ENCODE assay signal across 20 cellular contexts in genomic region chr20:51509208-51509607, GRCh38. TPM values are rescaled to one million over a fixed set of nuclear protein-coding genes. Genes with fewer than 3 reads are reported as not detected.
A peak's percentile ranks its signal among the peaks of the same experiment; 100 is the strongest.
DNase-seq lines count a peak whose midpoint lies in the region; ATAC-seq and TF ChIP-seq lines count a peak whose summit lies in the region.
"Had no signal": no experiment of that assay in that cellular context is flagged by ENCODE, and none has a peak within 500 bp of the region (broad histone marks: within the 10 kb centered on the region; RNA-seq: fewer than 3 reads in every experiment).

No MANE protein-coding gene starts in this region.

- TF ChIP-seq CTCF in glutamatergic neuron (IDR thresholded peaks at IDR 0.05; ENCODE audit: partially characterized antibody, unreplicated experiment): no peak

- no peaks in the 10 kb centered on the region for H3K27me3 ChIP-seq in CD8-positive, alpha-beta memory T cell (ENCODE audit: insufficient read depth, low read length, poor library complexity, severe bottlenecking)
- H3K27me3 ChIP-seq: MG63, transverse colon had no signal

- H3K4me3 Mint-ChIP-seq in activated T-cell treated with anti-CD3 and anti-CD28 coated beads, Interleukin-2, amount 50 U/mL, for 24 hours: no peak overlapping the region
- H3K4me3 Mint-ChIP-seq in CD8-positive, alpha-beta memory T cell: peak overlapping the region in 1 of 7 donors; percentile 10
- no peak overlapping the region for H3K4me3 Mint-ChIP-seq in activated naive CD8-positive, alpha-beta T cell
- peak overlapping the region; percentile 13 for H3K4me3 Mint-ChIP-seq in natural killer cell treated with Interleukin-12 subunit alpha and Interleukin-12 subunit beta and Interleukin-15 and Interleukin-18, amount 100 ng/mL, for 72 hours
- no peak overlapping the region for H3K4me3 Mint-ChIP-seq in glutamatergic neuron (ENCODE audit: unreplicated experiment)

- H3K27me3 Mint-ChIP-seq in activated T-cell treated with anti-CD3 and anti-CD28 coated beads, Interleukin-2, amount 50 U/mL, for 24 hours: no peaks in the 10 kb centered on the region
- no peaks in the 10 kb centered on the region for H3K27me3 Mint-ChIP-seq in CD8-positive, alpha-beta memory T cell
- H3K27me3 Mint-ChIP-seq in activated naive CD8-positive, alpha-beta T cell: no peaks in the 10 kb centered on the region
- no peaks in the 10 kb centered on the region for H3K27me3 Mint-ChIP-seq in natural killer cell treated with Interleukin-12 subunit alpha and Interleukin-12 subunit beta and Interleukin-15 and Interleukin-18, amount 100 ng/mL, for 72 hours
- peaks cover 6% of the 10 kb centered on the region for H3K27me3 Mint-ChIP-seq in glutamatergic neuron (ENCODE audit: unreplicated experiment)

- no peak overlapping the region for H3K27ac ChIP-seq in CD8-positive, alpha-beta memory T cell (ENCODE audit: low read depth, low read length)
- H3K27ac ChIP-seq in caudate nucleus (ENCODE audit: low read depth, low read length): no peak overlapping the region
- H3K27ac ChIP-seq: left ventricle myocardium inferior, psoas muscle, transverse colon had no signal

- H3K36me3 Mint-ChIP-seq in activated T-cell treated with anti-CD3 and anti-CD28 coated beads, Interleukin-2, amount 50 U/mL, for 24 hours (ENCODE audit: low read depth): peaks cover 94% of the 10 kb centered on the region
- H3K36me3 Mint-ChIP-seq in CD8-positive, alpha-beta memory T cell: peaks cover 15 to 89% (median 27%) of the 10 kb centered on the region in 3 donors
- peaks cover 25% of the 10 kb centered on the region for H3K36me3 Mint-ChIP-seq in activated naive CD8-positive, alpha-beta T cell
- H3K36me3 Mint-ChIP-seq in natural killer cell treated with Interleukin-12 subunit alpha and Interleukin-12 subunit beta and Interleukin-15 and Interleukin-18, amount 100 ng/mL, for 72 hours: peaks cover 30% of the 10 kb centered on the region
- peaks cover 10% of the 10 kb centered on the region for H3K36me3 Mint-ChIP-seq in glutamatergic neuron (ENCODE audit: unreplicated experiment)

- peaks cover 57% of the 10 kb centered on the region for H3K4me1 ChIP-seq in CD8-positive, alpha-beta memory T cell (ENCODE audit: insufficient read depth, low read length)
- H3K4me1 ChIP-seq: transverse colon had no signal

- no peaks in the 10 kb centered on the region for H3K9me3 Mint-ChIP-seq in activated T-cell treated with anti-CD3 and anti-CD28 coated beads, Interleukin-2, amount 50 U/mL, for 24 hours
- no peaks in the 10 kb centered on the region for H3K9me3 Mint-ChIP-seq in CD8-positive, alpha-beta memory T cell
- no peaks in the 10 kb centered on the region for H3K9me3 Mint-ChIP-seq in activated naive CD8-positive, alpha-beta T cell (ENCODE audit: low read depth)
- H3K9me3 Mint-ChIP-seq in natural killer cell treated with Interleukin-12 subunit alpha and Interleukin-12 subunit beta and Interleukin-15 and Interleukin-18, amount 100 ng/mL, for 72 hours: no peaks in the 10 kb centered on the region
- H3K9me3 Mint-ChIP-seq in glutamatergic neuron (ENCODE audit: unreplicated experiment): no peaks in the 10 kb centered on the region

- no peak overlapping the region for H3K4me3 ChIP-seq in CD8-positive, alpha-beta memory T cell (ENCODE audit: low read length)
- H3K4me3 ChIP-seq: GM12878, left ventricle myocardium inferior, MG63, psoas muscle, transverse colon had no signal

- H3K9me3 ChIP-seq in CD8-positive, alpha-beta memory T cell (ENCODE audit: low read length): no peaks in the 10 kb centered on the region
- H3K9me3 ChIP-seq: left ventricle myocardium inferior, MG63, psoas muscle, transverse colon had no signal

- peak overlapping the region; percentile 41 for H3K27ac Mint-ChIP-seq in activated T-cell treated with anti-CD3 and anti-CD28 coated beads, Interleukin-2, amount 50 U/mL, for 24 hours
- H3K27ac Mint-ChIP-seq in CD8-positive, alpha-beta memory T cell: peak overlapping the region; percentile 19 to 94 (median 82)
- H3K27ac Mint-ChIP-seq in activated naive CD8-positive, alpha-beta T cell: peak overlapping the region; percentile 77
- H3K27ac Mint-ChIP-seq in natural killer cell treated with Interleukin-12 subunit alpha and Interleukin-12 subunit beta and Interleukin-15 and Interleukin-18, amount 100 ng/mL, for 72 hours: peak overlapping the region; percentile 65 to 91
- H3K27ac Mint-ChIP-seq in glutamatergic neuron (ENCODE audit: unreplicated experiment): no peak overlapping the region

- CTCF ChIA-PET in CD8-positive, alpha-beta memory T cell (lab: Charles Lee): interaction anchor here (0.6 to 1.5 kb wide), 3 partner anchors 28 to 123 kb away, joined by 3 to 4 read pairs (median 3); no protein-coding TSS in a partner anchor

- H3K4me1 Mint-ChIP-seq in activated T-cell treated with anti-CD3 and anti-CD28 coated beads, Interleukin-2, amount 50 U/mL, for 24 hours (ENCODE audit: low read depth): peaks cover 74% of the 10 kb centered on the region
- H3K4me1 Mint-ChIP-seq in CD8-positive, alpha-beta memory T cell: peaks cover 62 to 88% (median 79%) of the 10 kb centered on the region in 3 donors
- peaks cover 62% of the 10 kb centered on the region for H3K4me1 Mint-ChIP-seq in activated naive CD8-positive, alpha-beta T cell (ENCODE audit: low read depth)
- H3K4me1 Mint-ChIP-seq in natural killer cell treated with Interleukin-12 subunit alpha and Interleukin-12 subunit beta and Interleukin-15 and Interleukin-18, amount 100 ng/mL, for 72 hours (ENCODE audit: low read depth in 2 of 2): peaks cover 79 to 86% of the 10 kb centered on the region in 2 donors
- peaks cover 8% of the 10 kb centered on the region for H3K4me1 Mint-ChIP-seq in glutamatergic neuron (ENCODE audit: low read depth, unreplicated experiment)

- POLR2A ChIA-PET in CD8-positive, alpha-beta memory T cell (lab: Charles Lee): interaction anchor here (1.6 kb wide), 1 partner anchor 8 kb away, joined by 3 read pairs; no protein-coding TSS in a partner anchor

- no peak for ATAC-seq in natural killer cell treated with Interleukin-12 subunit alpha and Interleukin-12 subunit beta and Interleukin-15 and Interleukin-18, amount 100 ng/mL, for 72 hours
- ATAC-seq in GM21515 (IDR thresholded peaks at IDR 0.05; ENCODE audit: unreplicated experiment): no peak
- ATAC-seq: GM12878, psoas muscle had no signal

- H3K36me3 ChIP-seq in CD8-positive, alpha-beta memory T cell (ENCODE audit: insufficient read depth, low read length): peaks cover 42% of the 10 kb centered on the region
- H3K36me3 ChIP-seq: left ventricle myocardium inferior, MG63, transverse colon had no signal

- DNase-seq in activated T-cell treated with anti-CD3 and anti-CD28 coated beads, Interleukin-2, amount 50 U/mL, for 24 hours: no peak
- no peak for DNase-seq in activated T-cell treated with anti-CD3 and anti-CD28 coated beads, Interleukin-2, amount 50 U/mL, for 48 hours
- no peak for DNase-seq in CD8-positive, alpha-beta memory T cell
- no peak for DNase-seq in natural killer cell treated with Interleukin-12 subunit alpha and Interleukin-12 subunit beta and Interleukin-15 and Interleukin-18, amount 100 ng/mL, for 72 hours (ENCODE audit: low spot score)
- DNase-seq in glutamatergic neuron (no peak), caudate nucleus (lab: John Stamatoyannopoulos, UW) (no peak)
- DNase-seq: C1 segment of cervical spinal cord, islet precursor cell, left ventricle myocardium inferior, mesendoderm, MG63, NCI-H1105 treated with DMSO at 0.1 percent for 48 hours, NCI-H2029 treated with DMSO at 0.1 percent for 48 hours, occipital lobe, psoas muscle, SHP77, transverse colon had no signal

RNA-seq across cellular contexts. Expression of gene NFATC2, which starts 33.3 kb away (rescaled TPM):
- total RNA-seq in CD8-positive, alpha-beta memory T cell: 10 to 100 TPM; 63.0 to 64.4 TPM
- 52.1 TPM for polyA plus RNA-seq in CD8-positive, alpha-beta memory T cell
- 10 to 100 TPM; 83.3 to 97.1 TPM for total RNA-seq in natural killer cell treated with Interleukin-12 subunit alpha and Interleukin-12 subunit beta and Interleukin-15 and Interleukin-18, amount 100 ng/mL, for 72 hours
- not detected for total RNA-seq in glutamatergic neuron (ENCODE audit: unreplicated experiment)

Comparison
In these comparisons a context has a peak if more than half of its experiments do, and no peak if none do; other contexts are left out.
1. RNA of gene NFATC2, which starts 33.3 kb away (total RNA-seq): 83.3 to 97.1 TPM in natural killer cell treated with Interleukin-12 subunit alpha and Interleukin-12 subunit beta and Interleukin-15 and Interleukin-18, amount 100 ng/mL, for 72 hours and 63.0 to 64.4 TPM in CD8-positive, alpha-beta memory T cell; not detected in glutamatergic neuron (single experiment); every median in the first group is over 10 times any median in the second.